ENCODE assay signal across 1 cellular context in genomic region chr4:54647070-54647469, GRCh38.
A peak's percentile ranks its signal among the peaks of the same experiment; 100 is the strongest.
TF ChIP-seq lines count a peak whose summit lies in the region.

No MANE protein-coding gene starts in this region.

TF ChIP-seq in K562, 482 proteins besides CTCF, POLR2A, EP300 and RAD21 (continued from another document):
- no peak for TF ChIP-seq PHF20 (IDR thresholded peaks at IDR 0.05; ENCODE audit: partially characterized antibody)
- TF ChIP-seq HINFP (tag; conservative IDR thresholded peaks at IDR 0.05; ENCODE audit: low read depth), result no peak
- TF ChIP-seq ZNF431 (CRISPR knock-in tag; IDR thresholded peaks at IDR 0.05), result no peak
- peak; percentile 40; the same call in 1 of the 2 replicates for TF ChIP-seq C11orf30 (IDR thresholded peaks at IDR 0.05; ENCODE audit: low read depth)
- no peak for TF ChIP-seq ILK (tag; IDR thresholded peaks at IDR 0.05; ENCODE audit: borderline replicate concordance, low read depth)
